ENCODE assay signal across 20 cellular contexts in genomic region chr2:3409627-3410170, GRCh38. TPM values are rescaled to one million over a fixed set of nuclear protein-coding genes. Genes with fewer than 3 reads are reported as not detected.
DNase-seq lines count a peak whose midpoint lies in the region; ATAC-seq, FAIRE-seq and TF ChIP-seq lines count a peak whose summit lies in the region.
"Had no signal": no experiment of that assay in that cellular context is flagged by ENCODE, and none has a peak within 500 bp of the region (broad histone marks: within the 10 kb centered on the region; RNA-seq: fewer than 3 reads in every experiment).

No MANE protein-coding gene starts in this region.

- H3K9ac ChIP-seq in H1 (replicated peaks in 1 of 4; ENCODE audit: extremely low read depth in 1 of 4, low read depth in 3 of 4, low read length in 3 of 4) = no peak overlapping the region

- no peak overlapping the region for H3K27ac ChIP-seq in H1 (ENCODE audit: low read depth, low read length)
- no peak overlapping the region for H3K27ac ChIP-seq in OCI-LY7 (ENCODE audit: low read depth, low read length, poor library complexity, severe bottlenecking)
- H3K27ac ChIP-seq: A549, Peyer's patch, SJCRH30 had no signal

- H3K4me3 ChIP-seq in H1 (ENCODE audit: extremely low read depth in 1 of 4, insufficient read depth in 2 of 4, low read depth in 3 of 4, low read length in 4 of 4) = no peak overlapping the region
- H3K4me3 ChIP-seq in OCI-LY7 (ENCODE audit: low read depth, low read length, poor library complexity, severe bottlenecking) = no peak overlapping the region
- H3K4me3 ChIP-seq: A549, Peyer's patch, SJCRH30 had no signal

- H3K14ac ChIP-seq in H1 (ENCODE audit: insufficient read length) = no peak overlapping the region

- peak overlapping the region; percentile 46; the same call in 1 of the 2 replicates for H4K8ac ChIP-seq in H1 (ENCODE audit: extremely low read depth, insufficient read depth, low read length)

- CTCF ChIA-PET in H1 (lab: Charles Lee; ENCODE audit: partially characterized antibody) (interaction anchor here (0.6 to 1.7 kb wide), 2 partner anchors 14 to 115 kb away, joined by 3 to 5 read pairs; no protein-coding TSS in a partner anchor), OCI-LY7 (lab: Charles Lee; ENCODE audit: unreplicated experiment) (no interaction called here)

- no peak overlapping the region for H3K4ac ChIP-seq in H1 (replicated peaks; ENCODE audit: insufficient read length, low read depth, low read length)

- no peak for TF ChIP-seq EP300 in H1 (IDR thresholded peaks at IDR 0.05; ENCODE audit: borderline replicate concordance in 1 of 2, low read depth in 2 of 2, low read length in 2 of 2)

- H2AFZ ChIP-seq in H1 (ENCODE audit: low read length) = no peak overlapping the region
- no peak overlapping the region for H2AFZ ChIP-seq in OCI-LY7 (ENCODE audit: low read length)

- H3K4me2 ChIP-seq in H1 (ENCODE audit: insufficient read depth in 1 of 2, low read depth in 2 of 2, low read length in 2 of 2) = no peak overlapping the region
- H3K4me2 ChIP-seq in OCI-LY7 (ENCODE audit: low read length) = no peak overlapping the region
- H3K4me2 ChIP-seq: A549 had no signal

- H3K27ac Mint-ChIP-seq in activated naive CD4-positive, alpha-beta T cell treated with anti-CD3 and anti-CD28 coated beads, Interleukin-2, amount 50 U/mL, for 24 hours = peak overlapping the region; percentile 42
- H3K27ac Mint-ChIP-seq in activated naive CD4-positive, alpha-beta T cell treated with anti-CD3 and anti-CD28 coated beads, Interleukin-2, amount 50 U/mL, for 72 hours = no peak overlapping the region
- H3K27ac Mint-ChIP-seq: B cell, T-cell had no signal

- no peaks in the 10 kb centered on the region for H3K27me3 Mint-ChIP-seq in activated naive CD4-positive, alpha-beta T cell treated with anti-CD3 and anti-CD28 coated beads, Interleukin-2, amount 50 U/mL, for 24 hours
- H3K27me3 Mint-ChIP-seq: B cell, T-cell had no signal

- H2BK12ac ChIP-seq in H1 (ENCODE audit: low read depth, low read length) = no peak overlapping the region

- no peak overlapping the region for H2AK5ac ChIP-seq in H1 (ENCODE audit: low read depth, low read length)

- H3K23ac ChIP-seq in H1 (ENCODE audit: insufficient read length) = no peak overlapping the region

- H4K5ac ChIP-seq in H1 (ENCODE audit: insufficient read length, low read depth, low read length) = no peak overlapping the region

- H3K9me3 ChIP-seq in H1 (ENCODE audit: insufficient read depth in 2 of 2, low read depth in 1 of 2, low read length in 1 of 2) = no peaks in the 10 kb centered on the region
- no peaks in the 10 kb centered on the region for H3K9me3 ChIP-seq in OCI-LY7 (ENCODE audit: low read length)
- H3K9me3 ChIP-seq: A549, Peyer's patch, SJCRH30 had no signal

- no peaks in the 10 kb centered on the region for H3K23me2 ChIP-seq in H1 (ENCODE audit: low read depth, low read length)

- TF ChIP-seq POLR2A in H1 (IDR thresholded peaks at IDR 0.05; ENCODE audit: control extremely low read depth in 1 of 2, low read depth in 2 of 2, low read length in 2 of 2) = no peak

- H3K36me3 ChIP-seq in H1 (ENCODE audit: control insufficient read depth in 2 of 4, insufficient read depth in 4 of 4, low read length in 3 of 4) (peaks cover 0 to 3% (median under 1%) of the 10 kb centered on the region in 4 experiments; a peak in 1 of 8 replicates), OCI-LY7 (ENCODE audit: insufficient read depth, low read length) (peaks cover 56% of the 10 kb centered on the region)

- H3K4me1 ChIP-seq in H1 (replicated peaks in 1 of 4; ENCODE audit: control insufficient read depth in 3 of 4, insufficient read depth in 4 of 4, low read length in 3 of 4) (no peaks in the 10 kb centered on the region), OCI-LY7 (ENCODE audit: insufficient read depth, low read length, poor library complexity, severe bottlenecking) (no peaks in the 10 kb centered on the region)
- H3K4me1 ChIP-seq: A549, Peyer's patch, SJCRH30 had no signal

- WGBS in H1 (ENCODE audit: extremely low coverage in 1 of 2, insufficient coverage in 1 of 2, insufficient read length in 1 of 2, insufficient replicate concordance in 2 of 2, low coverage in 1 of 2, low lambda C conversion rate in 2 of 2, missing lambda C conversion rate in 1 of 2), 2 experiments = 89% methylated on average over 11 of the region's 12 CpGs; no CpG with 5 or more reads in 1 of the 2 experiments

- H2BK15ac ChIP-seq in H1 (ENCODE audit: low read length) = no peak overlapping the region

- POLR2A ChIA-PET in H1 (lab: Charles Lee; ENCODE audit: partially characterized antibody) (no interaction called here), OCI-LY7 (lab: Charles Lee) (no interaction called here)

- no peaks in the 10 kb centered on the region for H3K27me3 ChIP-seq in H1 (replicated peaks in 1 of 4; ENCODE audit: control insufficient read depth in 3 of 4, extremely low read depth in 1 of 4, insufficient read depth in 3 of 4, low read length in 3 of 4)
- H3K27me3 ChIP-seq: Peyer's patch, SJCRH30 had no signal

- peaks cover 12% of the 10 kb centered on the region for H3K36me3 Mint-ChIP-seq in activated naive CD4-positive, alpha-beta T cell treated with anti-CD3 and anti-CD28 coated beads, Interleukin-2, amount 50 U/mL, for 24 hours
- H3K36me3 Mint-ChIP-seq in activated naive CD4-positive, alpha-beta T cell treated with anti-CD3 and anti-CD28 coated beads, Interleukin-2, amount 50 U/mL, for 72 hours = peaks cover 0 to 6% of the 10 kb centered on the region in 2 donors

- H3K9me2 ChIP-seq in OCI-LY7 (ENCODE audit: insufficient read depth, low read length) = no peaks in the 10 kb centered on the region

- TF ChIP-seq RAD21 in H1 (IDR thresholded peaks at IDR 0.05 in 1 of 2, conservative IDR thresholded peaks at IDR 0.05 in 1 of 2; ENCODE audit: low read depth in 2 of 2, low read length in 2 of 2) = no peak

- no peak overlapping the region for H3K4me3 Mint-ChIP-seq in activated naive CD4-positive, alpha-beta T cell treated with anti-CD3 and anti-CD28 coated beads, Interleukin-2, amount 50 U/mL, for 24 hours
- H3K4me3 Mint-ChIP-seq: B cell, T-cell had no signal

- H3K4me1 Mint-ChIP-seq in activated naive CD4-positive, alpha-beta T cell treated with anti-CD3 and anti-CD28 coated beads, Interleukin-2, amount 50 U/mL, for 24 hours = peaks cover 23% of the 10 kb centered on the region

- TF ChIP-seq CTCF in H1 (IDR thresholded peaks at IDR 0.05; ENCODE audit: control extremely low read depth in 1 of 3, insufficient read depth in 1 of 3, low read depth in 1 of 3, low read length in 3 of 3) (no peak), OCI-LY7 (conservative IDR thresholded peaks at IDR 0.05; ENCODE audit: low read length) (no peak)

- H4K91ac ChIP-seq in H1 (replicated peaks; ENCODE audit: insufficient read length, low read length) = no peak overlapping the region

- H2BK5ac ChIP-seq in H1 (ENCODE audit: low read depth, low read length) = no peak overlapping the region

- no peak overlapping the region for H3K56ac ChIP-seq in H1 (replicated peaks; ENCODE audit: insufficient read length, low read depth, low read length)

- FAIRE-seq in H1 (lab: Jason Lieb, UNC) = no peak
- FAIRE-seq: A549, HTR-8/SVneo had no signal

- no peak overlapping the region for H2BK20ac ChIP-seq in H1 (ENCODE audit: low read length)

- H3K79me2 ChIP-seq in H1 (ENCODE audit: control insufficient read depth in 1 of 2, insufficient read depth in 2 of 2, low read length in 2 of 2) (no peaks in the 10 kb centered on the region), OCI-LY7 (ENCODE audit: insufficient read depth, low read depth, low read length) (no peaks in the 10 kb centered on the region)

- intact Hi-C loops in OCI-LY7 (cut with micrococcal nuclease; ENCODE audit: unreplicated experiment) = no loop called here

- H2BK120ac ChIP-seq in H1 (replicated peaks; ENCODE audit: low read depth, low read length) = no peak overlapping the region

- ATAC-seq in activated naive CD4-positive, alpha-beta T cell treated with anti-CD3 and anti-CD28 coated beads, Interleukin-2, amount 50 U/mL, for 72 hours = no peak
- ATAC-seq: A549, T-cell had no signal

- peaks cover 0 to 3% of the 10 kb centered on the region in 2 experiments for H4K20me1 ChIP-seq in H1 (replicated peaks in 1 of 2; ENCODE audit: control insufficient read depth in 1 of 2, insufficient read depth in 2 of 2, low read length in 2 of 2)
- no peaks in the 10 kb centered on the region for H4K20me1 ChIP-seq in OCI-LY7 (ENCODE audit: insufficient read depth, low read length)

- no TSS peak for BruUV-seq in OCI-LY7 (replicated peaks; lab: Mats Ljungman, UMichigan)

- DNase-seq in activated naive CD4-positive, alpha-beta T cell treated with anti-CD3 and anti-CD28 coated beads, Interleukin-2, amount 50 U/mL, for 72 hours (ENCODE audit: low spot score in 2 of 2) = no peak
- DNase-seq in MV-4-11 (lab: John Stamatoyannopoulos, UW) = peak; percentile 49
- DNase-seq in H1 (ENCODE audit: low read depth in 1 of 2, low spot score in 2 of 2) = no peak
- no peak for DNase-seq in H4 (ENCODE audit: low spot score)
- DNase-seq in stimulated activated CD4-positive, alpha-beta T cell treated with anti-CD3 and anti-CD28 coated beads, Interleukin-2, amount 100 ng/mL, for 24 hours = no peak
- DNase-seq in OCI-LY7 (ENCODE audit: low spot score) = no peak
- DNase-seq: EL, GF-D8, GOT3, KG1, NCI-H187, NCI-H446 treated with DMSO at 0.1 percent for 48 hours, NCI-H748 treated with DMSO at 0.1 percent for 48 hours, Peyer's patch, SJCRH30, T-cell had no signal

- H3K18ac ChIP-seq in H1 (ENCODE audit: extremely low read depth, low read length) = no peak overlapping the region

- H3K9me3 Mint-ChIP-seq in activated naive CD4-positive, alpha-beta T cell treated with anti-CD3 and anti-CD28 coated beads, Interleukin-2, amount 50 U/mL, for 24 hours = no peaks in the 10 kb centered on the region
- H3K9me3 Mint-ChIP-seq in activated naive CD4-positive, alpha-beta T cell treated with anti-CD3 and anti-CD28 coated beads, Interleukin-2, amount 50 U/mL, for 72 hours = no peaks in the 10 kb centered on the region
- H3K9me3 Mint-ChIP-seq: T-cell had no signal

- peaks cover 2% of the 10 kb centered on the region; the same call in 1 of the 2 replicates for H3K79me1 ChIP-seq in H1 (ENCODE audit: low read depth, low read length)

RNA-seq across cellular contexts. Expression of gene TRAPPC12, which starts 30.2 kb away (rescaled TPM):
- total RNA-seq in activated naive CD4-positive, alpha-beta T cell treated with anti-CD3 and anti-CD28 coated beads, Interleukin-2, amount 50 U/mL, for 72 hours = 10 to 100 TPM; 53.9 to 71.4 TPM
- total RNA-seq in H1 (2021; fragmentation: NEBNext Ultra II Directional; extraction: Animal tissue kit (Norgen Biotek cat#: 25700)) = 67.3 and 71.8 TPM in 2 replicates
- polyA plus RNA-seq in H1 (2011; rRNA removed) = 35.0 and 48.3 TPM in 2 replicates
- 33.9 TPM for polyA plus RNA-seq in H1 (2011; cell fraction: cytosol; rRNA removed)
- 123 TPM for polyA plus RNA-seq in H1 (2011; cell fraction: nucleus; rRNA removed)
- polyA plus RNA-seq in H1 (2012, experiment 1 of 2) = 58.8 to 70.1 TPM (median 66.0 TPM) in 4 replicates
- polyA plus RNA-seq in H1 (2012, experiment 2 of 2) = 54.3 TPM
- 40.8 TPM for polyA plus RNA-seq in H1 (2013, experiment 1 of 2)
- 42.4 TPM for polyA plus RNA-seq in H1 (2013, experiment 2 of 2)
- polyA minus RNA-seq in H1 (2011; rRNA and poly(A)+ RNA removed) = 59.8 and 68.9 TPM in 2 replicates
- 60.5 TPM for polyA minus RNA-seq in H1 (2011; cell fraction: cytosol; rRNA and poly(A)+ RNA removed)
- 96.0 TPM for polyA minus RNA-seq in H1 (2011; cell fraction: nucleus; rRNA and poly(A)+ RNA removed)
- 27.2 and 35.6 TPM in 2 replicates for total RNA-seq in H4 (2014; rRNA removed; shearing (Covaris generic))
- total RNA-seq in OCI-LY7 (2014; rRNA removed; shearing (Covaris generic)) = 67.0 and 91.6 TPM in 2 replicates
- 85.2 and 93.0 TPM in 2 replicates for total RNA-seq in OCI-LY7 (2022)

RNA-seq across cellular contexts. Expression of gene EIPR1, which starts 32.1 kb away (rescaled TPM):
- total RNA-seq in activated naive CD4-positive, alpha-beta T cell treated with anti-CD3 and anti-CD28 coated beads, Interleukin-2, amount 50 U/mL, for 72 hours = 10 to 100 TPM; 28.0 to 43.6 TPM
- 26.2 and 26.3 TPM in 2 replicates for total RNA-seq in H1 (2021; fragmentation: NEBNext Ultra II Directional; extraction: Animal tissue kit (Norgen Biotek cat#: 25700))
- 54.5 and 56.4 TPM in 2 replicates for polyA plus RNA-seq in H1 (2011; rRNA removed)
- polyA plus RNA-seq in H1 (2011; cell fraction: cytosol; rRNA removed) = 53.6 TPM
- 46.2 TPM for polyA plus RNA-seq in H1 (2011; cell fraction: nucleus; rRNA removed)
- polyA plus RNA-seq in H1 (2012, experiment 1 of 2) = 25.9 to 34.4 TPM (median 31.9 TPM) in 4 replicates
- polyA plus RNA-seq in H1 (2012, experiment 2 of 2) = 44.6 TPM
- polyA plus RNA-seq in H1 (2013, experiment 1 of 2) = 15.3 TPM
- polyA plus RNA-seq in H1 (2013, experiment 2 of 2) = 16.9 TPM
- polyA minus RNA-seq in H1 (2011; rRNA and poly(A)+ RNA removed) = 29.0 and 31.9 TPM in 2 replicates
- 29.1 TPM for polyA minus RNA-seq in H1 (2011; cell fraction: cytosol; rRNA and poly(A)+ RNA removed)
- 45.9 TPM for polyA minus RNA-seq in H1 (2011; cell fraction: nucleus; rRNA and poly(A)+ RNA removed)
- total RNA-seq in H4 (2014; rRNA removed; shearing (Covaris generic)) = 33.7 and 46.9 TPM in 2 replicates
- 60.5 and 63.2 TPM in 2 replicates for total RNA-seq in OCI-LY7 (2014; rRNA removed; shearing (Covaris generic))
- total RNA-seq in OCI-LY7 (2022) = 51.5 and 61.7 TPM in 2 replicates
